In the genomic region with DNA sequence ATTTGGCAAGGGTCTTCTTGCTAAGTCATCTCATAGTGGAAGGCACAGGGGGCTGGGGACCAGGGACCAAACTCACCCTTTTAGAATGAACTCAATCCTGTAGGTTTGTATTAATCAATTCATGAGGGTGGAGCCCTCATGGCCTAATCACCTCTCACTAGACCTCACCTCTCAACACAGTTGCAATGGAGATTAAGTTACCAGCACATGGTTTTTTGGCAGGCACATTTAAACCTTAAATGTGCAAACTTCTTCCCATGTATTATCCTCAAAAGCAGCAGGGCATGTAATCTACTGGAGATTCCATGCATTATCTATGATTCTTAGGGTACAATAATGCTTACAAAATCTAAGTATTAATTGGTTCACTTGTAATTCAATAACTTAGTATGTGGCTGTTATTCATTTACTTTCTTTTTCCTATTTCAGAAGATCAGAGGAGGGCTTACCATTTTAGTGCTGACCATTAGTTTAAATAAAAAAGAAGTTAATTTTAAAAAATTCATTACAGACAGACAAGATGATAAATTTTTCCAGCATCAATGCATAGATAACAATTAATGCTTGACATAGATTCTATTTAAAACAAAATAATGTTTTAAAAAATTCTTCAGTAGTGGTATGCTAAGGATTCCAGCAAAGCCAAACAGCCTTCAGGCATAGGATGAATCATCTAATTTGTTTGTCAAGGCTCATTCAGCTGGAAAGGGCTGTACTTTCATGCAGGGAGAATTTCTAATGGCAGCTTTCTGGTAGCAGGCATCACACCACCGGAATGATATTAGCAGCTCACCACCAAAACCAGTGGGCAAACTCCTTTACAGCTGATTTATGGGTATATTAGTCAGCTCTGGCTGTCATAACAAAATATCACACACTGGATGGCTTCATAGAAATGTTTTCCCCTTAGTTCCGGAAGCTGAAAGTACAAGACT, we compare ENCODE assay signal across 11 cellular contexts.
DNase-seq lines count a peak whose midpoint lies in the region; ATAC-seq, FAIRE-seq and TF ChIP-seq lines count a peak whose summit lies in the region.
"Had no signal": no experiment of that assay in that cellular context is flagged by ENCODE, and none has a peak within 500 bp of the region (broad histone marks: within the 10 kb centered on the region; RNA-seq: fewer than 3 reads in every experiment).

No MANE protein-coding gene starts in this region.

- H3K4me3 ChIP-seq in bronchial epithelial cell (ENCODE audit: low read depth, low read length) (no peak overlapping the region), neural progenitor cell (no peak overlapping the region), body of pancreas (no peak overlapping the region), prostate gland (no peak overlapping the region)

- H3K27me3 Mint-ChIP-seq in neural progenitor cell (ENCODE audit: insufficient read depth, low read depth): no peaks in the 10 kb centered on the region

- H3K36me3 Mint-ChIP-seq in neural progenitor cell: no peaks in the 10 kb centered on the region

- no peak for FAIRE-seq in bronchial epithelial cell (lab: Jason Lieb, UNC)

- peaks cover 11% of the 10 kb centered on the region for H3K4me1 ChIP-seq in neural progenitor cell
- H3K4me1 ChIP-seq in body of pancreas: peaks cover 18% of the 10 kb centered on the region
- no peaks in the 10 kb centered on the region for H3K4me1 ChIP-seq in prostate gland (replicated peaks)
- H3K4me1 ChIP-seq: parathyroid adenoma had no signal

- H3K27ac ChIP-seq in neural progenitor cell (no peak overlapping the region), body of pancreas (peak overlapping the region in 1 of 4 donors; percentile 15), prostate gland (no peak overlapping the region)
- H3K27ac ChIP-seq: parathyroid adenoma had no signal

- TF ChIP-seq CTCF in bronchial epithelial cell (IDR thresholded peaks at IDR 0.05; ENCODE audit: insufficient read depth, low read length, severe bottlenecking) (no peak), neural progenitor cell (IDR thresholded peaks at IDR 0.05) (no peak), body of pancreas (IDR thresholded peaks at IDR 0.05) (no peak), prostate gland (IDR thresholded peaks at IDR 0.05) (no peak)

- H3K27me3 ChIP-seq in bronchial epithelial cell (ENCODE audit: control insufficient read depth, insufficient read depth, low read length) (no peaks in the 10 kb centered on the region), neural progenitor cell (no peaks in the 10 kb centered on the region), body of pancreas (no peaks in the 10 kb centered on the region), prostate gland (replicated peaks; ENCODE audit: insufficient read depth) (no peaks in the 10 kb centered on the region)

- H4K20me1 ChIP-seq in neural progenitor cell (ENCODE audit: low read depth): no peaks in the 10 kb centered on the region

- WGBS in body of pancreas, 2 donors: 83 to 91% methylated on average over 2 of the region's 2 CpGs
- WGBS in prostate gland: 58% methylated on average over 2 of the region's 2 CpGs

- no peaks in the 10 kb centered on the region for H3K79me2 ChIP-seq in neural progenitor cell (ENCODE audit: low read depth)
- H3K79me2 ChIP-seq: parathyroid adenoma had no signal

- peaks cover 34% of the 10 kb centered on the region for H3K4me1 Mint-ChIP-seq in neural progenitor cell

- DNase-seq in DMS53 treated with DMSO at 0.1 percent for 48 hours (lab: John Stamatoyannopoulos, UW; ENCODE audit: unreplicated experiment): peak; percentile 63
- peak; percentile 72 for DNase-seq in NCI-H1694 treated with DMSO at 0.1 percent for 48 hours (lab: John Stamatoyannopoulos, UW)
- peak; percentile 96 for DNase-seq in bronchial epithelial cell (ENCODE audit: low read depth)
- DNase-seq in neural progenitor cell (ENCODE audit: low spot score): peak; percentile 29
- no peak for DNase-seq in body of pancreas
- DNase-seq in prostate gland (ENCODE audit: low spot score): no peak
- DNase-seq: activated naive CD4-positive, alpha-beta T cell; T-helper 9 cell had no signal

- intact Hi-C loops in body of pancreas (cut with DNase I): no loop called here
- intact Hi-C loops in prostate gland (cut with DNase I): no loop called here

- no peak overlapping the region for H2AFZ ChIP-seq in neural progenitor cell (replicated peaks)
- H2AFZ ChIP-seq: parathyroid adenoma had no signal

- H3K27ac Mint-ChIP-seq in neural progenitor cell: peak overlapping the region; percentile 70

- H3K9me3 ChIP-seq in neural progenitor cell (ENCODE audit: low read depth): no peaks in the 10 kb centered on the region
- H3K9me3 ChIP-seq in body of pancreas: no peaks in the 10 kb centered on the region
- no peaks in the 10 kb centered on the region for H3K9me3 ChIP-seq in prostate gland

- no peak for TF ChIP-seq POLR2A in body of pancreas (IDR thresholded peaks at IDR 0.05)
- TF ChIP-seq POLR2A in prostate gland (IDR thresholded peaks at IDR 0.05): no peak

- H3K9ac ChIP-seq in neural progenitor cell: no peak overlapping the region
- H3K9ac ChIP-seq: parathyroid adenoma had no signal

- H3K36me3 ChIP-seq in bronchial epithelial cell (ENCODE audit: control insufficient read depth, insufficient read depth, low read length) (no peaks in the 10 kb centered on the region), neural progenitor cell (no peaks in the 10 kb centered on the region), body of pancreas (replicated peaks in 1 of 2; ENCODE audit: insufficient read depth in 1 of 2, low read depth in 2 of 2) (no peaks in the 10 kb centered on the region), prostate gland (no peaks in the 10 kb centered on the region)

- H3K4me2 ChIP-seq in neural progenitor cell: no peak overlapping the region

- H3K9me3 Mint-ChIP-seq in neural progenitor cell: no peaks in the 10 kb centered on the region

- H3F3A ChIP-seq in neural progenitor cell (ENCODE audit: low read depth): no peaks in the 10 kb centered on the region

- ATAC-seq in GM19467 (IDR thresholded peaks at IDR 0.05; ENCODE audit: unreplicated experiment): no peak
- ATAC-seq in HG03571 (IDR thresholded peaks at IDR 0.05; ENCODE audit: unreplicated experiment): no peak
- no peak for ATAC-seq in body of pancreas

- no peak overlapping the region for H3K4me3 Mint-ChIP-seq in neural progenitor cell

Comparison
In these comparisons a context has a peak if more than half of its experiments do, and no peak if none do; other contexts are left out.
1. DNase-seq: peak in DMS53 treated with DMSO at 0.1 percent for 48 hours (single experiment), NCI-H1694 treated with DMSO at 0.1 percent for 48 hours (single experiment), bronchial epithelial cell (single experiment) and neural progenitor cell (single experiment); none in body of pancreas (0 of 4) and prostate gland (single experiment).